In the genomic region with DNA sequence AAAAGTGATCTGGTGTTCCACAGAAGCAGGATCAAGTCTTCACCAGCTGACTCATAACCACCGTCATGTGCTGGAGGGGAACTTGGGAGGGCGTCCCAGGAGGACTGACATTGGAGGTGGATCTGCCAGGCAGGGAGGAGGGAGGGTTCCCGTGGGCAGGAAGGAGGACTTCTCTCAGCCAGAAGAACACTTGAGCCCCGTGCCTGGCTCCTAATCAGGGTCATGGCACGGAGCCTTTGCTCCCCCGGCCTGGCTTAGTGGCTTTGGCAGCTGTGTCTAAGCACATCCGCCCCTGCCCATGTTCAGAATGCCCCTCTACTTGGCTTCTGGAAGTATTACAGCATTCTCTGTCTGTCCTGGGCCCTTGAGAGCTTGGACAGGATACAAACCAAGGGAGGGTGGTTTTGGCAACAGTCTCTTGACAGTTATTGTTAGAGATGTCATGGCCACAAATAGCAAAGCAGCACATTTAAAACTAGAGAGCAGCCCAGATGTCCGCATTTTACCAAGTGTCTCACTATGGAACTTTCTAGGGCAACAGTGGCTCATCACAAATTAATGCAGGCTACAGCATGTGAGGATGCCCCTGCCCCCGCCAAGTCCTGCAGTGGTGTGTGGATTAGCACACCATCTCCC, we compare ENCODE assay signal across 1 cellular context.
TF ChIP-seq lines count a peak whose summit lies in the region.

No MANE protein-coding gene starts in this region.

TF ChIP-seq in IMR-90, 13 proteins besides CTCF, POLR2A, EP300 and RAD21:
- TF ChIP-seq, protein P1, sequence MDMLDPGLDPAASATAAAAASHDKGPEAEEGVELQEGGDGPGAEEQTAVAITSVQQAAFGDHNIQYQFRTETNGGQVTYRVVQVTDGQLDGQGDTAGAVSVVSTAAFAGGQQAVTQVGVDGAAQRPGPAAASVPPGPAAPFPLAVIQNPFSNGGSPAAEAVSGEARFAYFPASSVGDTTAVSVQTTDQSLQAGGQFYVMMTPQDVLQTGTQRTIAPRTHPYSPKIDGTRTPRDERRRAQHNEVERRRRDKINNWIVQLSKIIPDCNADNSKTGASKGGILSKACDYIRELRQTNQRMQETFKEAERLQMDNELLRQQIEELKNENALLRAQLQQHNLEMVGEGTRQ (IDR thresholded peaks at IDR 0.05; ENCODE audit: low read depth, low read length) = peak; percentile 85
- TF ChIP-seq CEBPB (IDR thresholded peaks at IDR 0.05; ENCODE audit: low read depth, low read length) (no peak), BHLHE40 (IDR thresholded peaks at IDR 0.05; ENCODE audit: low read depth, low read length) (peak; percentile 81), MAFK (IDR thresholded peaks at IDR 0.05; ENCODE audit: low read depth, low read length) (no peak)
TF ChIP-seq in IMR-90: peak in this region for 2.
